8 cellular contexts compared by ENCODE assay signal in the genomic region with DNA sequence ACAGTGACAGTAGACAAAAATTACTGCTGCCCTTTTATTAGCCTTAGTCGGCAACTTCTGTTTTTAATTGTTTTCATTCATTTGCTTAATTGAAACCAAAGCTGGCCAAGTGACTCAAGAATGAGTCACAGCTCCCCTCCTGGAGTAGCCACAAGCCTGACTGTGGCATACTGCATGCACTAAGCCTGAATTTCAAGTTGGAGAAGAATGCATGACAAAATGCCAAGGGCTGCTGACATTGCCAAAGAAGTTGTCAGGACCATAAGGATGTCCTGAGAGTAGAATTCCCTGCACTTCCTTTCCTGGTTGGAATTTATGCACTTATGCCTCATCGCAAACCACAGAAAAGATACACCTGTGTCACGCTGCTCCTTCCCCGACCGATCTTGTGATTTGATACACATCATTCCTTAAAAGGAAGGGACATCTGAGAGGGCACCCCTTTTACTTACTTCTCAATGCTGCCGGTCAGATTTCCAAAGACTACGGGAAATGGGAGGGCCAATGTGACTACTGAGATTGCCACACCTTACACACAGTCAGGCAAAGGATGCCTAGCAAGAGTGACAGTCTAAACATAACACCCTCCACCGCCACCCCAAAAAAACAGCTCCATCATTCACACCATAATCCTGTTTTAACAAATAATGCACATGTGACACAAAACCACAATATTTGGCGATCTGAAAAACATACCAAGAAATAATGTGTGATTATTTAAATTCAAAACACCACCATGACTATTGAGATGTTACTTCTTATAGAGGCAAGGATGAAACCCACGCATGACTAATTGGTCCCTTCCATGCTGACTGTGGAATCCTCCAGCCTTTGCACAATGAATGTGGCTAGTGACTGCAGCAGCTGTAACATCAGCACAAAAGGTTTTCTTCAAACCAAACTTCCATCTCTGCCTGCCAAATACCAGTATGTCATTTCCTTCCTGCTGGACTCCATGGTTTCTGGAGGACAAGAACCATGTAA. TPM values are rescaled to one million over a fixed set of nuclear protein-coding genes. Genes with fewer than 3 reads are reported as not detected.
DNase-seq lines count a peak whose midpoint lies in the region; ATAC-seq and TF ChIP-seq lines count a peak whose summit lies in the region.

No MANE protein-coding gene starts in this region.

- H3K4me1 Mint-ChIP-seq in activated naive CD4-positive, alpha-beta T cell treated with anti-CD3 and anti-CD28 coated beads for 36 hours (ENCODE audit: low read depth): peaks cover 58% of the 10 kb centered on the region

- ATAC-seq in HG02759 (IDR thresholded peaks at IDR 0.05; ENCODE audit: unreplicated experiment) (peak; percentile 36), heart right ventricle (peak; percentile 66 to 89 (median 82))

- CTCF ChIA-PET in activated naive CD4-positive, alpha-beta T cell treated with anti-CD3 and anti-CD28 coated beads for 36 hours (lab: Charles Lee): interaction anchor here (0.7 kb wide), 2 partner anchors 27 kb away, joined by 3 to 5 read pairs; partner anchors contain the start of gene VAV3

- peak overlapping the region in 1 of 10 donors; percentile 2 for H3K4me3 ChIP-seq in heart right ventricle

- H3K4me1 ChIP-seq in heart right ventricle: peaks cover 0 to 85% (median 26%) of the 10 kb centered on the region in 9 donors

- peak overlapping the region in 8 of 10 donors; percentile 16 to 86 (median 54) for H3K27ac ChIP-seq in heart right ventricle

- H3K4me3 Mint-ChIP-seq in activated naive CD4-positive, alpha-beta T cell treated with anti-CD3 and anti-CD28 coated beads for 36 hours: no peak overlapping the region

- DNase-seq in GM03348 (ENCODE audit: low spot score) (peak; percentile 85), NOMO-1 treated with dmso at 0.1 percent for 144 hours (lab: John Stamatoyannopoulos, UW; ENCODE audit: unreplicated experiment) (peak; percentile 79), heart right ventricle (peak in 1 of 2 donors; percentile 51), NCI-H1105 treated with DMSO at 0.1 percent for 48 hours (lab: John Stamatoyannopoulos, UW) (no peak), NCI-H2107 (lab: John Stamatoyannopoulos, UW) (no peak)
- DNase-seq in activated naive CD4-positive, alpha-beta T cell treated with anti-CD3 and anti-CD28 coated beads for 36 hours: peak; percentile 71
- peak; percentile 53 to 67 for DNase-seq in stimulated activated CD4-positive, alpha-beta T cell treated with anti-CD3 and anti-CD28 coated beads, Interleukin-2, amount 100 ng/mL, for 24 hours

- H3K36me3 ChIP-seq in heart right ventricle: no peaks in the 10 kb centered on the region

- no peak for TF ChIP-seq CTCF in heart right ventricle (IDR thresholded peaks at IDR 0.05)

- H3K36me3 Mint-ChIP-seq in activated naive CD4-positive, alpha-beta T cell treated with anti-CD3 and anti-CD28 coated beads for 36 hours (ENCODE audit: low read depth): no peaks in the 10 kb centered on the region

- intact Hi-C loops in activated naive CD4-positive, alpha-beta T cell treated with anti-CD3 and anti-CD28 coated beads for 36 hours (cut with micrococcal nuclease): loop anchor here (1.0 to 10.0 kb wide), 2 partner anchors 568 to 618 kb away; no protein-coding TSS in a partner anchor
- intact Hi-C loops in heart right ventricle (cut with DNase I): loop anchor here in 1 of 10 donors (10.0 kb wide), 1 partner anchor 102 kb away; no protein-coding TSS in a partner anchor

- no peaks in the 10 kb centered on the region for H3K9me3 ChIP-seq in heart right ventricle

- no peak overlapping the region for H3K27ac Mint-ChIP-seq in activated naive CD4-positive, alpha-beta T cell treated with anti-CD3 and anti-CD28 coated beads for 36 hours

- WGBS in heart right ventricle, 2 donors: 44 to 57% methylated on average over 10 of the region's 10 CpGs

- H3K9me3 Mint-ChIP-seq in activated naive CD4-positive, alpha-beta T cell treated with anti-CD3 and anti-CD28 coated beads for 36 hours: no peaks in the 10 kb centered on the region

- no peaks in the 10 kb centered on the region for H3K27me3 ChIP-seq in heart right ventricle

- H3K27me3 Mint-ChIP-seq in activated naive CD4-positive, alpha-beta T cell treated with anti-CD3 and anti-CD28 coated beads for 36 hours (ENCODE audit: low read depth): no peaks in the 10 kb centered on the region

RNA-seq across cellular contexts. Expression of gene VAV3, which starts 28.2 kb away (rescaled TPM):
- 1 to 10 TPM; 1.3 to 2.3 TPM for total RNA-seq in activated naive CD4-positive, alpha-beta T cell treated with anti-CD3 and anti-CD28 coated beads for 36 hours
- total RNA-seq in heart right ventricle: 1 to 10 TPM in 8 of 10 donors, under 1 TPM in 2; 0.76 to 3.4 (median 2.3) TPM
- polyA plus RNA-seq in heart right ventricle: 1 to 10 TPM in 1 of 2 donors, under 1 TPM in 1; 0.72 to 1.0 TPM

Comparison
In these comparisons a context has a peak if more than half of its experiments do, and no peak if none do; other contexts are left out.
1. DNase-seq: peak in GM03348 (single experiment), NOMO-1 treated with dmso at 0.1 percent for 144 hours (single experiment), activated naive CD4-positive, alpha-beta T cell treated with anti-CD3 and anti-CD28 coated beads for 36 hours (single experiment) and stimulated activated CD4-positive, alpha-beta T cell treated with anti-CD3 and anti-CD28 coated beads, Interleukin-2, amount 100 ng/mL, for 24 hours (2 of 2); none in NCI-H1105 treated with DMSO at 0.1 percent for 48 hours (single experiment) and NCI-H2107 (single experiment).